Comparison of ENCODE assay signal across 9 cellular contexts in genomic region chr21:17270234-17270633, GRCh38.
DNase-seq lines count a peak whose midpoint lies in the region; ATAC-seq lines count a peak whose summit lies in the region.
"Had no signal": no experiment of that assay in that cellular context is flagged by ENCODE, and none has a peak within 500 bp of the region (broad histone marks: within the 10 kb centered on the region; RNA-seq: fewer than 3 reads in every experiment).

No MANE protein-coding gene starts in this region.

- H3K4me1 Mint-ChIP-seq in activated naive CD8-positive, alpha-beta T cell treated with anti-CD3 and anti-CD28 coated beads, Interleukin-2, amount 50 U/mL, for 24 hours = no peaks in the 10 kb centered on the region
- H3K4me1 Mint-ChIP-seq: naive B cell had no signal

- H3K27me3 Mint-ChIP-seq in activated naive CD8-positive, alpha-beta T cell treated with anti-CD3 and anti-CD28 coated beads, Interleukin-2, amount 50 U/mL, for 24 hours = no peaks in the 10 kb centered on the region
- H3K27me3 Mint-ChIP-seq: naive B cell had no signal

- H3K4me3 Mint-ChIP-seq in activated naive CD8-positive, alpha-beta T cell treated with anti-CD3 and anti-CD28 coated beads, Interleukin-2, amount 50 U/mL, for 24 hours = no peak overlapping the region
- H3K4me3 Mint-ChIP-seq: naive B cell had no signal

- peak; percentile 59 for DNase-seq in DMS 273 (lab: John Stamatoyannopoulos, UW; ENCODE audit: unreplicated experiment)
- DNase-seq in DMS 273 treated with DMSO at 0.1 percent for 48 hours (lab: John Stamatoyannopoulos, UW) = no peak
- peak; percentile 81 for DNase-seq in NCI-H69 (lab: John Stamatoyannopoulos, UW)
- DNase-seq in dedifferentiated amniotic fluid mesenchymal stem cell (ENCODE audit: extremely low spot score) = peak; percentile 49
- DNase-seq in lung microvascular endothelial cell (ENCODE audit: low read depth in 2 of 2) = peak; percentile 14 to 70
- DNase-seq in activated naive CD8-positive, alpha-beta T cell treated with anti-CD3 and anti-CD28 coated beads, Interleukin-2, amount 50 U/mL, for 24 hours = no peak
- DNase-seq: naive B cell had no signal

- H3K9me3 Mint-ChIP-seq in activated naive CD8-positive, alpha-beta T cell treated with anti-CD3 and anti-CD28 coated beads, Interleukin-2, amount 50 U/mL, for 24 hours = no peaks in the 10 kb centered on the region

- H3K27ac Mint-ChIP-seq in activated naive CD8-positive, alpha-beta T cell treated with anti-CD3 and anti-CD28 coated beads, Interleukin-2, amount 50 U/mL, for 24 hours = no peak overlapping the region
- H3K27ac Mint-ChIP-seq: naive B cell had no signal

- no peaks in the 10 kb centered on the region for H3K36me3 Mint-ChIP-seq in activated naive CD8-positive, alpha-beta T cell treated with anti-CD3 and anti-CD28 coated beads, Interleukin-2, amount 50 U/mL, for 24 hours (ENCODE audit: low read depth)
- H3K36me3 Mint-ChIP-seq: naive B cell had no signal

- no peak for ATAC-seq in activated naive CD8-positive, alpha-beta T cell treated with anti-CD3 and anti-CD28 coated beads, Interleukin-2, amount 50 U/mL, for 24 hours
- ATAC-seq in HG03378 (IDR thresholded peaks at IDR 0.05; ENCODE audit: unreplicated experiment) (no peak), GM21367 (IDR thresholded peaks at IDR 0.05; ENCODE audit: unreplicated experiment) (no peak)

Comparison
In these comparisons a context has a peak if more than half of its experiments do, and no peak if none do; other contexts are left out.
1. DNase-seq: peak in DMS 273 (single experiment), NCI-H69 (single experiment), dedifferentiated amniotic fluid mesenchymal stem cell (single experiment) and lung microvascular endothelial cell (2 of 2); none in DMS 273 treated with DMSO at 0.1 percent for 48 hours (single experiment) and activated naive CD8-positive, alpha-beta T cell treated with anti-CD3 and anti-CD28 coated beads, Interleukin-2, amount 50 U/mL, for 24 hours (single experiment).